ENCODE assay signal across 19 cellular contexts in genomic region chr12:58711968-58712367, GRCh38.
DNase-seq lines count a peak whose midpoint lies in the region; ATAC-seq, FAIRE-seq and TF ChIP-seq lines count a peak whose summit lies in the region.
"Had no signal": no experiment of that assay in that cellular context is flagged by ENCODE, and none has a peak within 500 bp of the region (broad histone marks: within the 10 kb centered on the region; RNA-seq: fewer than 3 reads in every experiment).

No MANE protein-coding gene starts in this region.

- H3K23me2 ChIP-seq in H9 (ENCODE audit: insufficient read length, low read depth, low read length, poor library complexity, severe bottlenecking): no peaks in the 10 kb centered on the region

- H4K20me1 ChIP-seq in H9 (ENCODE audit: control insufficient read depth, insufficient read depth, insufficient read length) (no peaks in the 10 kb centered on the region), astrocyte (ENCODE audit: insufficient read depth, low read length) (no peaks in the 10 kb centered on the region)

- no peak overlapping the region for H3K56ac ChIP-seq in H9 (ENCODE audit: insufficient read length, low read depth, low read length)

- H3K79me2 ChIP-seq in H9 (ENCODE audit: insufficient read depth, low read length): no peaks in the 10 kb centered on the region
- no peaks in the 10 kb centered on the region for H3K79me2 ChIP-seq in astrocyte (ENCODE audit: insufficient read depth, low read length)

- H3K9ac ChIP-seq in H9 (ENCODE audit: extremely low read depth, insufficient read length, low read length) (no peak overlapping the region), astrocyte (ENCODE audit: low read length) (peak overlapping the region; percentile 39)

- no peak overlapping the region for H3K18ac ChIP-seq in H9 (ENCODE audit: insufficient read length, low read depth, low read length)

- H3K4me3 Mint-ChIP-seq in H9 (no peak overlapping the region), astrocyte (ENCODE audit: unreplicated experiment) (no peak overlapping the region)
- H3K4me3 Mint-ChIP-seq: CD4-positive, alpha-beta T cell; type B pancreatic cell had no signal

- no peak overlapping the region for H3K4me2 ChIP-seq in H9 (ENCODE audit: insufficient read depth, insufficient read length, low read length)
- peak overlapping the region; percentile 45 for H3K4me2 ChIP-seq in astrocyte (ENCODE audit: low read length)

- H3K9me3 Mint-ChIP-seq in H9 (peaks cover 29 to 41% of the 10 kb centered on the region in 2 experiments), astrocyte (ENCODE audit: unreplicated experiment) (peaks cover 3% of the 10 kb centered on the region)

- peak; percentile 32 for FAIRE-seq in astrocyte (lab: Jason Lieb, UNC)
- FAIRE-seq: GM18507 had no signal

- H3K27me3 ChIP-seq in AG04450 (ENCODE audit: control insufficient read depth, insufficient read depth, low read length) (no peaks in the 10 kb centered on the region), H9 (ENCODE audit: insufficient read depth, low read length) (no peaks in the 10 kb centered on the region), astrocyte (ENCODE audit: insufficient read depth, low read length) (no peaks in the 10 kb centered on the region)

- no peak for ATAC-seq in GM21825 (IDR thresholded peaks at IDR 0.05; ENCODE audit: unreplicated experiment)

- CTCF ChIA-PET in AG04450 (lab: Charles Lee): interaction anchor here (0.6 kb wide), 1 partner anchor 30 kb away, joined by 3 read pairs; no protein-coding TSS in a partner anchor

- no peak overlapping the region for H2BK15ac ChIP-seq in H9 (ENCODE audit: low read depth, low read length)

- H3K23ac ChIP-seq in H9 (ENCODE audit: insufficient read length, low read depth, low read length): no peak overlapping the region

- H3T11ph ChIP-seq in H9 (ENCODE audit: low read length): no peak overlapping the region

- POLR2A ChIA-PET in AG04450 (lab: Yijun Ruan, JAX): no interaction called here

- peaks cover 2% of the 10 kb centered on the region; the same call in 1 of the 2 replicates for H3K27me3 Mint-ChIP-seq in H9 (ENCODE audit: low read depth)
- no peaks in the 10 kb centered on the region for H3K27me3 Mint-ChIP-seq in astrocyte (ENCODE audit: low read depth, unreplicated experiment)
- H3K27me3 Mint-ChIP-seq: CD4-positive, alpha-beta T cell; IgD-negative memory B cell; type B pancreatic cell had no signal

- TF ChIP-seq CTCF in AG04450 (IDR thresholded peaks at IDR 0.05; ENCODE audit: low read depth, low read length): no peak
- no peak for TF ChIP-seq CTCF in H9 (conservative IDR thresholded peaks at IDR 0.05)
- no peak for TF ChIP-seq CTCF in astrocyte (IDR thresholded peaks at IDR 0.05; ENCODE audit: insufficient read depth, low read depth, low read length)

- H3K9me3 ChIP-seq in AG04450 (ENCODE audit: control insufficient read depth, insufficient read depth, low read length): peaks cover 6% of the 10 kb centered on the region
- no peaks in the 10 kb centered on the region for H3K9me3 ChIP-seq in H9 (ENCODE audit: control insufficient read depth, low read depth, low read length)
- peaks cover 5% of the 10 kb centered on the region for H3K9me3 ChIP-seq in astrocyte (ENCODE audit: insufficient read depth, low read depth, low read length)

- H3K4me1 ChIP-seq in H9 (ENCODE audit: insufficient read depth, low read length): no peaks in the 10 kb centered on the region; the same call in 1 of the 2 replicates
- peaks cover 4% of the 10 kb centered on the region for H3K4me1 ChIP-seq in astrocyte (ENCODE audit: insufficient read depth, low read length)

- no peak overlapping the region for H2AK5ac ChIP-seq in H9 (ENCODE audit: insufficient read length, low read length)

- H2AFZ ChIP-seq in H9 (ENCODE audit: low read length) (no peak overlapping the region), astrocyte (ENCODE audit: low read depth, low read length) (no peak overlapping the region)

- H2BK5ac ChIP-seq in H9 (ENCODE audit: insufficient read length, low read length): no peak overlapping the region

- H3K4me1 Mint-ChIP-seq in H9 (peaks cover 12 to 21% of the 10 kb centered on the region in 2 experiments), astrocyte (ENCODE audit: low read depth, unreplicated experiment) (peaks cover 5% of the 10 kb centered on the region)
- H3K4me1 Mint-ChIP-seq: IgD-negative memory B cell had no signal

- H2BK120ac ChIP-seq in H9 (ENCODE audit: low read depth, low read length, poor library complexity, severe bottlenecking): no peak overlapping the region

- H4K8ac ChIP-seq in H9 (replicated peaks; ENCODE audit: insufficient read length, low read depth, low read length): no peak overlapping the region

- H3K14ac ChIP-seq in H9 (ENCODE audit: insufficient read depth, low read length): no peak overlapping the region

- no peak overlapping the region for H4K91ac ChIP-seq in H9 (ENCODE audit: insufficient read length, low read depth, low read length)

- peak overlapping the region in 2 of 3 experiments; percentile 4 to 55; a peak in 2 of 7 replicates for H3K27ac Mint-ChIP-seq in H9
- H3K27ac Mint-ChIP-seq in astrocyte (ENCODE audit: unreplicated experiment): no peak overlapping the region
- H3K27ac Mint-ChIP-seq: CD4-positive, alpha-beta T cell; IgD-negative memory B cell; type B pancreatic cell had no signal

- no peak overlapping the region for H2BK20ac ChIP-seq in H9 (ENCODE audit: low read depth, low read length, poor library complexity, severe bottlenecking)

- H3K4me3 ChIP-seq in AG04450 (ENCODE audit: low read depth, low read length) (no peak overlapping the region), astrocyte (ENCODE audit: insufficient read depth, low read depth, low read length) (no peak overlapping the region)

- WGBS in H9 (ENCODE audit: extremely low coverage, insufficient read length, low lambda C conversion rate): no CpG with 5 or more reads among the region's 4 CpGs

- no peaks in the 10 kb centered on the region for H3K79me1 ChIP-seq in H9 (ENCODE audit: insufficient read depth, low read depth, low read length, poor library complexity, severe bottlenecking)

- H3K36me3 ChIP-seq in astrocyte (ENCODE audit: insufficient read depth, low read length): no peaks in the 10 kb centered on the region

- H3K27ac ChIP-seq in AG04450 (ENCODE audit: low read depth, low read length) (no peak overlapping the region), H9 (ENCODE audit: insufficient read length, low read depth, low read length) (no peak overlapping the region), astrocyte (ENCODE audit: low read depth, low read length) (peak overlapping the region; percentile 34)

- DNase-seq in AG04450 (ENCODE audit: low read depth, low spot score): peak; percentile 11
- DNase-seq in H9: no peak
- DNase-seq in astrocyte (ENCODE audit: low read depth): peak; percentile 93
- peak; percentile 47 for DNase-seq in glomerular visceral epithelial cell (ENCODE audit: extremely low spot score)
- DNase-seq in NOMO-1 (lab: John Stamatoyannopoulos, UW; ENCODE audit: unreplicated experiment in 2 of 2): no peak
- DNase-seq in COLO668 (lab: John Stamatoyannopoulos, UW; ENCODE audit: unreplicated experiment): no peak
- no peak for DNase-seq in effector CD8-positive, alpha-beta T cell (lab: John Stamatoyannopoulos, UW)
- DNase-seq: CD4-positive, alpha-beta T cell; GOT3; kidney glomerular epithelial cell; MV-4-11; NCI-H2081; NCI-H510A treated with DMSO at 0.1 percent for 48 hours; OCI-M1; stimulated activated naive CD4-positive, alpha-beta T cell treated with Interleukin-2 at 50 U/mL for 16 hours had no signal

- no peak overlapping the region for H4K5ac ChIP-seq in H9 (ENCODE audit: insufficient read length, low read depth, low read length)

- H3K4ac ChIP-seq in H9 (ENCODE audit: low read depth, low read length): no peak overlapping the region

- H3K36me3 Mint-ChIP-seq in H9 (ENCODE audit: insufficient read depth in 1 of 3, low read depth in 3 of 3) (peaks cover 15 to 50% (median 23%) of the 10 kb centered on the region in 3 experiments), astrocyte (ENCODE audit: low read depth, unreplicated experiment) (no peaks in the 10 kb centered on the region)
- H3K36me3 Mint-ChIP-seq: IgD-negative memory B cell, type B pancreatic cell had no signal

- H2BK12ac ChIP-seq in H9 (ENCODE audit: insufficient read length, low read depth, low read length): no peak overlapping the region

Comparison
In these comparisons a context has a peak if more than half of its experiments do, and no peak if none do; other contexts are left out.
1. DNase-seq: peak in AG04450 (single experiment), astrocyte (single experiment) and glomerular visceral epithelial cell (single experiment); none in H9 (single experiment), NOMO-1 (0 of 2), COLO668 (single experiment) and effector CD8-positive, alpha-beta T cell (single experiment).